ENCODE assay signal across 1 cellular context in genomic region chr17:4834621-4835020, GRCh38.
TF ChIP-seq lines count a peak whose summit lies in the region.

No MANE protein-coding gene starts in this region.

TF ChIP-seq in GM23338, 12 proteins besides CTCF, POLR2A, EP300 and RAD21 (continued from another document):
- TF ChIP-seq ZNF462 (CRISPR knock-in tag; IDR thresholded peaks at IDR 0.05) (no peak), ETS1 (IDR thresholded peaks at IDR 0.05) (no peak), REST (IDR thresholded peaks at IDR 0.05; ENCODE audit: unreplicated experiment) (no peak), CREB1 (CRISPR knock-in tag; IDR thresholded peaks at IDR 0.05; ENCODE audit: low read depth) (no peak), ZNF114 (CRISPR knock-in tag; IDR thresholded peaks at IDR 0.05) (no peak), NANOG (IDR thresholded peaks at IDR 0.05; ENCODE audit: borderline replicate concordance) (no peak), EZH2 (IDR thresholded peaks at IDR 0.05; ENCODE audit: low read depth, unreplicated experiment) (no peak), STAT1 (IDR thresholded peaks at IDR 0.05; ENCODE audit: unreplicated experiment) (no peak)
